In genomic region chr3:193711964-193712598, GRCh38 we compare ENCODE assay signal across 1 cellular context.
TF ChIP-seq lines count a peak whose summit lies in the region.

No MANE protein-coding gene starts in this region.

TF ChIP-seq in HepG2, 621 proteins besides CTCF, POLR2A, EP300 and RAD21 (continued from another document and continues in another):
- TF ChIP-seq TRIM22 (IDR thresholded peaks at IDR 0.05) = no peak
- TF ChIP-seq NAIF1 (CRISPR knock-in tag; IDR thresholded peaks at IDR 0.05; ENCODE audit: borderline replicate concordance) = peak; percentile 55; the same call in 1 of the 2 replicates
- peak; percentile 69; the same call in 1 of the 2 replicates for TF ChIP-seq ZNF780A (CRISPR knock-in tag; IDR thresholded peaks at IDR 0.05)
- no peak for TF ChIP-seq ZNF180 (CRISPR knock-in tag; IDR thresholded peaks at IDR 0.05; ENCODE audit: borderline replicate concordance, low read depth)
- TF ChIP-seq ZNF224 (CRISPR knock-in tag; IDR thresholded peaks at IDR 0.05) = peak; percentile 85; the same call in 1 of the 2 replicates
- peak; percentile 47 for TF ChIP-seq ZNF274 (CRISPR knock-in tag; IDR thresholded peaks at IDR 0.05)
- TF ChIP-seq MXI1 (IDR thresholded peaks at IDR 0.05; ENCODE audit: borderline replicate concordance, low read depth, low read length) = peak; percentile 85; the same call in 1 of the 3 replicates
- TF ChIP-seq TERF1 (CRISPR knock-in tag; IDR thresholded peaks at IDR 0.05) = no peak
- peak; percentile 94 for TF ChIP-seq PHF5A (CRISPR knock-in tag; IDR thresholded peaks at IDR 0.05; ENCODE audit: low read depth, unreplicated experiment)
- peak; percentile 76; the same call in 1 of the 2 replicates for TF ChIP-seq KLF9 (CRISPR knock-in tag; IDR thresholded peaks at IDR 0.05; ENCODE audit: low read depth)
- TF ChIP-seq ZBTB1 (CRISPR knock-in tag; IDR thresholded peaks at IDR 0.05; ENCODE audit: borderline replicate concordance) = no peak
- TF ChIP-seq ZNF670 (CRISPR knock-in tag; IDR thresholded peaks at IDR 0.05; ENCODE audit: borderline replicate concordance) = peak; percentile 82; the same call in 1 of the 2 replicates
- TF ChIP-seq RFX5 (IDR thresholded peaks at IDR 0.05; ENCODE audit: low read depth, low read length) = peak; percentile 29; the same call in 1 of the 2 replicates
- peak; percentile 69; the same call in 1 of the 2 replicates for TF ChIP-seq ZC3H4 (CRISPR knock-in tag; IDR thresholded peaks at IDR 0.05; ENCODE audit: borderline replicate concordance)
- TF ChIP-seq FOSL1 (CRISPR knock-in tag; IDR thresholded peaks at IDR 0.05; ENCODE audit: borderline replicate concordance) = peak; percentile 81
- TF ChIP-seq U2AF1 (optimal IDR thresholded peaks at IDR 0.05; ENCODE audit: low read depth, low read length) = no peak
- TF ChIP-seq ELF1 (CRISPR knock-in tag; IDR thresholded peaks at IDR 0.05) = peak; percentile 61
- TF ChIP-seq, protein P1, sequence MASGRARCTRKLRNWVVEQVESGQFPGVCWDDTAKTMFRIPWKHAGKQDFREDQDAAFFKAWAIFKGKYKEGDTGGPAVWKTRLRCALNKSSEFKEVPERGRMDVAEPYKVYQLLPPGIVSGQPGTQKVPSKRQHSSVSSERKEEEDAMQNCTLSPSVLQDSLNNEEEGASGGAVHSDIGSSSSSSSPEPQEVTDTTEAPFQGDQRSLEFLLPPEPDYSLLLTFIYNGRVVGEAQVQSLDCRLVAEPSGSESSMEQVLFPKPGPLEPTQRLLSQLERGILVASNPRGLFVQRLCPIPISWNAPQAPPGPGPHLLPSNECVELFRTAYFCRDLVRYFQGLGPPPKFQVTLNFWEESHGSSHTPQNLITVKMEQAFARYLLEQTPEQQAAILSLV (CRISPR knock-in tag; IDR thresholded peaks at IDR 0.05; ENCODE audit: borderline replicate concordance) = 0 out of 2 replicates have a peak, but pooled peaks have one; percentile 7
- no peak for TF ChIP-seq ZBTB40 (IDR thresholded peaks at IDR 0.05)
- TF ChIP-seq ZBTB40 (CRISPR knock-in tag; IDR thresholded peaks at IDR 0.05) = peak; percentile 89; the same call in 1 of the 2 replicates
- TF ChIP-seq, protein P2, sequence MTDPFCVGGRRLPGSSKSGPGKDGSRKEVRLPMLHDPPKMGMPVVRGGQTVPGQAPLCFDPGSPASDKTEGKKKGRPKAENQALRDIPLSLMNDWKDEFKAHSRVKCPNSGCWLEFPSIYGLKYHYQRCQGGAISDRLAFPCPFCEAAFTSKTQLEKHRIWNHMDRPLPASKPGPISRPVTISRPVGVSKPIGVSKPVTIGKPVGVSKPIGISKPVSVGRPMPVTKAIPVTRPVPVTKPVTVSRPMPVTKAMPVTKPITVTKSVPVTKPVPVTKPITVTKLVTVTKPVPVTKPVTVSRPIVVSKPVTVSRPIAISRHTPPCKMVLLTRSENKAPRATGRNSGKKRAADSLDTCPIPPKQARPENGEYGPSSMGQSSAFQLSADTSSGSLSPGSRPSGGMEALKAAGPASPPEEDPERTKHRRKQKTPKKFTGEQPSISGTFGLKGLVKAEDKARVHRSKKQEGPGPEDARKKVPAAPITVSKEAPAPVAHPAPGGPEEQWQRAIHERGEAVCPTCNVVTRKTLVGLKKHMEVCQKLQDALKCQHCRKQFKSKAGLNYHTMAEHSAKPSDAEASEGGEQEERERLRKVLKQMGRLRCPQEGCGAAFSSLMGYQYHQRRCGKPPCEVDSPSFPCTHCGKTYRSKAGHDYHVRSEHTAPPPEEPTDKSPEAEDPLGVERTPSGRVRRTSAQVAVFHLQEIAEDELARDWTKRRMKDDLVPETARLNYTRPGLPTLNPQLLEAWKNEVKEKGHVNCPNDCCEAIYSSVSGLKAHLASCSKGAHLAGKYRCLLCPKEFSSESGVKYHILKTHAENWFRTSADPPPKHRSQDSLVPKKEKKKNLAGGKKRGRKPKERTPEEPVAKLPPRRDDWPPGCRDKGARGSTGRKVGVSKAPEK (CRISPR knock-in tag; IDR thresholded peaks at IDR 0.05; ENCODE audit: borderline replicate concordance) = peak; percentile 100
- TF ChIP-seq HNF4A (CRISPR knock-in tag; IDR thresholded peaks at IDR 0.05) = peak; percentile 90
- no peak for TF ChIP-seq ARID2 (CRISPR knock-in tag; IDR thresholded peaks at IDR 0.05; ENCODE audit: borderline replicate concordance)
- TF ChIP-seq, protein P3, sequence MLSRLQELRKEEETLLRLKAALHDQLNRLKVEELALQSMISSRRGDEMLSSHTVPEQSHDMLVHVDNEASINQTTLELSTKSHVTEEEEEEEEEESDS (CRISPR knock-in tag; IDR thresholded peaks at IDR 0.05; ENCODE audit: borderline replicate concordance) = no peak
- TF ChIP-seq ZBTB33 (CRISPR knock-in tag; IDR thresholded peaks at IDR 0.05) = peak; percentile 81
- peak; percentile 84 for TF ChIP-seq XRCC5 (optimal IDR thresholded peaks at IDR 0.05; ENCODE audit: low read length)
- TF ChIP-seq, protein P4, sequence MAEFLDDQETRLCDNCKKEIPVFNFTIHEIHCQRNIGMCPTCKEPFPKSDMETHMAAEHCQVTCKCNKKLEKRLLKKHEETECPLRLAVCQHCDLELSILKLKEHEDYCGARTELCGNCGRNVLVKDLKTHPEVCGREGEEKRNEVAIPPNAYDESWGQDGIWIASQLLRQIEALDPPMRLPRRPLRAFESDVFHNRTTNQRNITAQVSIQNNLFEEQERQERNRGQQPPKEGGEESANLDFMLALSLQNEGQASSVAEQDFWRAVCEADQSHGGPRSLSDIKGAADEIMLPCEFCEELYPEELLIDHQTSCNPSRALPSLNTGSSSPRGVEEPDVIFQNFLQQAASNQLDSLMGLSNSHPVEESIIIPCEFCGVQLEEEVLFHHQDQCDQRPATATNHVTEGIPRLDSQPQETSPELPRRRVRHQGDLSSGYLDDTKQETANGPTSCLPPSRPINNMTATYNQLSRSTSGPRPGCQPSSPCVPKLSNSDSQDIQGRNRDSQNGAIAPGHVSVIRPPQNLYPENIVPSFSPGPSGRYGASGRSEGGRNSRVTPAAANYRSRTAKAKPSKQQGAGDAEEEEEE (CRISPR knock-in tag; IDR thresholded peaks at IDR 0.05; ENCODE audit: borderline replicate concordance) = 0 out of 2 replicates have a peak, but pooled peaks have one; percentile 74
- peak; percentile 100 for TF ChIP-seq FOXA3 (CRISPR knock-in tag; IDR thresholded peaks at IDR 0.05)
- no peak; the same call in 1 of the 2 replicates for TF ChIP-seq REXO4 (CRISPR knock-in tag; IDR thresholded peaks at IDR 0.05; ENCODE audit: borderline replicate concordance)
- 0 out of 2 replicates have a peak, but pooled peaks have one; percentile 37 for TF ChIP-seq CENPBD1 (CRISPR knock-in tag; IDR thresholded peaks at IDR 0.05; ENCODE audit: borderline replicate concordance, low read depth)
- TF ChIP-seq ELF4 (CRISPR knock-in tag; IDR thresholded peaks at IDR 0.05; ENCODE audit: borderline replicate concordance) = peak; percentile 45; the same call in 1 of the 2 replicates
- peak; percentile 100 for TF ChIP-seq ZBTB37 (CRISPR knock-in tag; IDR thresholded peaks at IDR 0.05)
- peak; percentile 88 for TF ChIP-seq MIER2 (CRISPR knock-in tag; IDR thresholded peaks at IDR 0.05)
- TF ChIP-seq MBNL3 (CRISPR knock-in tag; conservative IDR thresholded peaks at IDR 0.05) = no peak
